In the genomic region with DNA sequence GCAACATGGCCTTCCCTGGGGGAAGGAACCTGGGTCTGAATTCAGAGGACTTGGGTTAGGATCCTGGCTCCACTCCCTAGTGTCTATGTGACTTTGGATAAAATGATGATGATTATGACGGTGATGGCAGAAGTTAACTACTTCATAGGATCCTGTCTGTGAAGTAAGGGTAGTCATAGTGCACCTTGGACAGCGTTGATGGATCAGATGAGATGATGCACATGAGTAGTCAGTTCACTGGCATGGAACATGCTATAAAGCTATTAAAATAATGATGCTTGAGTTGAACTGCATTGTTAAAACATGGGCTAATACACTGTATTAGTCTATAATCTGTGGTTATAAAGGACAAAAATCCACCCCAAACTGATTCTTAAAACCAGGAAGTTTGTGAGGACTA, we compare ENCODE assay signal across 22 cellular contexts.
"Had no signal": no experiment of that assay in that cellular context is flagged by ENCODE, and none has a peak within 500 bp of the region (broad histone marks: within the 10 kb centered on the region; RNA-seq: fewer than 3 reads in every experiment).

No MANE protein-coding gene starts in this region.

- ATAC-seq: Panc1, T-cell had no signal

- H3K36me3 ChIP-seq: MG63, SJCRH30 had no signal

- H3K4me3 ChIP-seq: MG63, SJCRH30 had no signal

- DNase-seq: KBM-7, MG63, NCI-H1092 treated with DMSO at 0.1 percent for 48 hours, NCI-H1436, NCI-H187, NCI-H2029, NCI-H2081 treated with DMSO at 0.1 percent for 48 hours, NCI-H2171, NCI-H226, NCI-H446, NCI-H510A, NCI-H524 treated with DMSO at 0.1 percent for 48 hours, NCI-H69, NCI-H774, SHP77 treated with DMSO at 0.1 percent for 48 hours, SJCRH30, SW 1271, T-cell had no signal

- H3K27me3 ChIP-seq: MG63, SJCRH30 had no signal

- H3K27me3 Mint-ChIP-seq: IgD-negative memory B cell, T-cell had no signal

- H3K27ac Mint-ChIP-seq: IgD-negative memory B cell, T-cell had no signal

- H3K27ac ChIP-seq: HL-60, RWPE1, SJCRH30 had no signal

- H3K4me3 Mint-ChIP-seq: T-cell had no signal

- H3K9me3 ChIP-seq: MG63, SJCRH30 had no signal

- H3K9me3 Mint-ChIP-seq: IgD-negative memory B cell, T-cell had no signal
